Comparison of ENCODE assay signal across 17 cellular contexts in genomic region chr6:154796484-154796883, GRCh38.
DNase-seq lines count a peak whose midpoint lies in the region; ATAC-seq and TF ChIP-seq lines count a peak whose summit lies in the region.
"Had no signal": no experiment of that assay in that cellular context is flagged by ENCODE, and none has a peak within 500 bp of the region (broad histone marks: within the 10 kb centered on the region; RNA-seq: fewer than 3 reads in every experiment).

No MANE protein-coding gene starts in this region.

- TF ChIP-seq POLR2A in esophagus squamous epithelium (IDR thresholded peaks at IDR 0.05) = no peak

- WGBS in endodermal cell (ENCODE audit: insufficient coverage in 1 of 2, insufficient read length in 1 of 2), 2 experiments = 93 to 98% methylated on average over 2 to 3 of the region's 3 CpGs
- 76 to 93% methylated on average over 3 of the region's 3 CpGs for WGBS in esophagus squamous epithelium, 2 donors

- DNase-seq in activated naive CD4-positive, alpha-beta T cell treated with anti-CD3 and anti-CD28 coated beads, Interleukin-2, amount 50 U/mL, for 72 hours (ENCODE audit: low spot score in 2 of 2) = no peak
- DNase-seq in activated naive CD4-positive, alpha-beta T cell treated with Interleukin-2 at 50 U/mL for 16 hours = no peak
- DNase-seq in T-helper 17 cell (no peak), endodermal cell (no peak), esophagus squamous epithelium (lab: John Stamatoyannopoulos, UW) (no peak)
- DNase-seq in stimulated activated naive B cell treated with anti-CD40 and anti-IgM and Interleukin-4, amounts not matched to agents 10 μg/mL and 1 μg/mL and 100 μg/mL, for 72 hours = no peak
- DNase-seq: COR-L47, GF-D8, GOT3, NCI-H146, NCI-H2081, NCI-H510A, NCI-H774 had no signal

- H3K9me3 ChIP-seq in T-helper 17 cell (ENCODE audit: control insufficient read depth, low read length, poor library complexity, severe bottlenecking) (no peaks in the 10 kb centered on the region), endodermal cell (ENCODE audit: control insufficient read depth, low read length) (no peaks in the 10 kb centered on the region), esophagus squamous epithelium (no peaks in the 10 kb centered on the region)

- H3K36me3 ChIP-seq in endodermal cell (ENCODE audit: control insufficient read depth, insufficient read depth, low read length) (peaks cover 65% of the 10 kb centered on the region), esophagus squamous epithelium (peaks cover 0 to 63% (median 5%) of the 10 kb centered on the region in 3 donors)

- no peaks in the 10 kb centered on the region for H3K9me3 Mint-ChIP-seq in activated naive CD4-positive, alpha-beta T cell treated with anti-CD3 and anti-CD28 coated beads, Interleukin-2, amount 50 U/mL, for 72 hours
- H3K9me3 Mint-ChIP-seq in endodermal cell = no peaks in the 10 kb centered on the region
- peaks cover 0 to 4% of the 10 kb centered on the region in 2 donors for H3K9me3 Mint-ChIP-seq in stimulated activated naive B cell treated with anti-CD40 and anti-IgM and Interleukin-4, amounts not matched to agents 10 μg/mL and 1 μg/mL and 100 μg/mL, for 72 hours

- no peak overlapping the region for H3K9ac ChIP-seq in endodermal cell (ENCODE audit: extremely low read depth, low read length, poor library complexity, severe bottlenecking)
- H3K9ac ChIP-seq: KMS-11 had no signal

- H3K4me1 Mint-ChIP-seq in T-helper 17 cell (peaks cover 30% of the 10 kb centered on the region), endodermal cell (no peaks in the 10 kb centered on the region)
- peaks cover 20 to 27% of the 10 kb centered on the region in 2 donors for H3K4me1 Mint-ChIP-seq in stimulated activated naive B cell treated with anti-CD40 and anti-IgM and Interleukin-4, amounts not matched to agents 10 μg/mL and 1 μg/mL and 100 μg/mL, for 72 hours

- intact Hi-C loops in esophagus squamous epithelium (cut with DNase I) = no loop called here

- no peaks in the 10 kb centered on the region for H3K27me3 ChIP-seq in endodermal cell (ENCODE audit: control insufficient read depth, insufficient read depth, low read length, poor library complexity, severe bottlenecking)
- no peaks in the 10 kb centered on the region for H3K27me3 ChIP-seq in esophagus squamous epithelium

- H3K27me3 Mint-ChIP-seq in T-helper 17 cell (no peaks in the 10 kb centered on the region), endodermal cell (ENCODE audit: insufficient read depth) (no peaks in the 10 kb centered on the region)
- no peaks in the 10 kb centered on the region for H3K27me3 Mint-ChIP-seq in stimulated activated naive B cell treated with anti-CD40 and anti-IgM and Interleukin-4, amounts not matched to agents 10 μg/mL and 1 μg/mL and 100 μg/mL, for 72 hours

- H3K27ac Mint-ChIP-seq in activated naive CD4-positive, alpha-beta T cell treated with anti-CD3 and anti-CD28 coated beads, Interleukin-2, amount 50 U/mL, for 72 hours = peak overlapping the region; percentile 43 to 95
- H3K27ac Mint-ChIP-seq in T-helper 17 cell (peak overlapping the region; percentile 78), endodermal cell (no peak overlapping the region)
- peak overlapping the region; percentile 48 for H3K27ac Mint-ChIP-seq in stimulated activated naive B cell treated with anti-CD40 and anti-IgM and Interleukin-4, amounts not matched to agents 10 μg/mL and 1 μg/mL and 100 μg/mL, for 72 hours

- TF ChIP-seq CTCF in endodermal cell (conservative IDR thresholded peaks at IDR 0.05) (peak; percentile 30), esophagus squamous epithelium (IDR thresholded peaks at IDR 0.05) (no peak)

- ATAC-seq in activated naive CD4-positive, alpha-beta T cell treated with anti-CD3 and anti-CD28 coated beads, Interleukin-2, amount 50 U/mL, for 72 hours = no peak
- no peak for ATAC-seq in T-helper 17 cell
- ATAC-seq in stimulated activated naive B cell treated with anti-CD40 and anti-IgM and Interleukin-4, amounts not matched to agents 10 μg/mL and 1 μg/mL and 100 μg/mL, for 72 hours (replicated peaks) = no peak
- ATAC-seq in HG03460 (IDR thresholded peaks at IDR 0.05; ENCODE audit: unreplicated experiment) = no peak
- ATAC-seq: Right ventricle myocardium inferior had no signal

- no peaks in the 10 kb centered on the region for H3K4me1 ChIP-seq in endodermal cell (ENCODE audit: control insufficient read depth, insufficient read depth, low read length)
- peaks cover 0 to 14% (median 0%) of the 10 kb centered on the region in 3 donors for H3K4me1 ChIP-seq in esophagus squamous epithelium

- peaks cover 5 to 15% of the 10 kb centered on the region in 2 donors for H3K36me3 Mint-ChIP-seq in activated naive CD4-positive, alpha-beta T cell treated with anti-CD3 and anti-CD28 coated beads, Interleukin-2, amount 50 U/mL, for 72 hours
- peaks cover 22% of the 10 kb centered on the region for H3K36me3 Mint-ChIP-seq in T-helper 17 cell (ENCODE audit: low read depth)
- peaks cover 47% of the 10 kb centered on the region for H3K36me3 Mint-ChIP-seq in endodermal cell (ENCODE audit: low read depth)
- peaks cover 39 to 59% of the 10 kb centered on the region in 2 donors for H3K36me3 Mint-ChIP-seq in stimulated activated naive B cell treated with anti-CD40 and anti-IgM and Interleukin-4, amounts not matched to agents 10 μg/mL and 1 μg/mL and 100 μg/mL, for 72 hours

- H3K4me3 ChIP-seq in endodermal cell (ENCODE audit: low read length) (no peak overlapping the region), esophagus squamous epithelium (no peak overlapping the region)

- H3K27ac ChIP-seq in endodermal cell (ENCODE audit: low read depth, low read length) = no peak overlapping the region
- H3K27ac ChIP-seq in esophagus squamous epithelium = no peak overlapping the region
- H3K27ac ChIP-seq: C4-2B, KMS-11 had no signal

- no peak overlapping the region for H3K4me3 Mint-ChIP-seq in T-helper 17 cell
- H3K4me3 Mint-ChIP-seq in endodermal cell = no peak overlapping the region
- H3K4me3 Mint-ChIP-seq in stimulated activated naive B cell treated with anti-CD40 and anti-IgM and Interleukin-4, amounts not matched to agents 10 μg/mL and 1 μg/mL and 100 μg/mL, for 72 hours = no peak overlapping the region
